9 cellular contexts compared by ENCODE assay signal in genomic region chr10:74213571-74214162, GRCh38.
DNase-seq lines count a peak whose midpoint lies in the region; ATAC-seq and TF ChIP-seq lines count a peak whose summit lies in the region.
"Had no signal": no experiment of that assay in that cellular context is flagged by ENCODE, and none has a peak within 500 bp of the region (broad histone marks: within the 10 kb centered on the region; RNA-seq: fewer than 3 reads in every experiment).

No MANE protein-coding gene starts in this region.

- TF ChIP-seq CTCF in fibroblast of mammary gland (conservative IDR thresholded peaks at IDR 0.05; ENCODE audit: control insufficient read depth, insufficient read depth, low read depth, low read length), result peak; percentile 73

- H3K4me3 ChIP-seq in fibroblast of mammary gland (ENCODE audit: control insufficient read depth, low read depth, low read length), result no peak overlapping the region
- H3K4me3 ChIP-seq: BLaER1 treated with 17β-estradiol and CSF1 and Interleukin-3, amounts not matched to agents 10 nM and 100 nM had no signal

- peak; percentile 4 for DNase-seq in DMS79 treated with DMSO at 0.1 percent for 48 hours (lab: John Stamatoyannopoulos, UW)
- no peak for DNase-seq in DMS79 (lab: John Stamatoyannopoulos, UW)
- peak; percentile 48 for DNase-seq in LHCN-M2 (ENCODE audit: low read depth)
- DNase-seq in activated CD4-positive, alpha-beta T cell treated with anti-CD3 and anti-CD28 coated beads, Interleukin-2, amount 50 U/mL, for 48 hours, result peak; percentile 38 to 52
- peak; percentile 61 for DNase-seq in fibroblast of mammary gland (ENCODE audit: low read depth)
- peak; percentile 26 for DNase-seq in stimulated activated CD4-positive, alpha-beta T cell treated with anti-CD3 and anti-CD28 coated beads, Interleukin-2, amount 100 ng/mL, for 4 hours (ENCODE audit: low read depth)

- ATAC-seq in GM18519 (IDR thresholded peaks at IDR 0.05; ENCODE audit: low FRiP score, unreplicated experiment) (no peak), HG02571 (IDR thresholded peaks at IDR 0.05; ENCODE audit: unreplicated experiment) (no peak)
